In the genomic region with DNA sequence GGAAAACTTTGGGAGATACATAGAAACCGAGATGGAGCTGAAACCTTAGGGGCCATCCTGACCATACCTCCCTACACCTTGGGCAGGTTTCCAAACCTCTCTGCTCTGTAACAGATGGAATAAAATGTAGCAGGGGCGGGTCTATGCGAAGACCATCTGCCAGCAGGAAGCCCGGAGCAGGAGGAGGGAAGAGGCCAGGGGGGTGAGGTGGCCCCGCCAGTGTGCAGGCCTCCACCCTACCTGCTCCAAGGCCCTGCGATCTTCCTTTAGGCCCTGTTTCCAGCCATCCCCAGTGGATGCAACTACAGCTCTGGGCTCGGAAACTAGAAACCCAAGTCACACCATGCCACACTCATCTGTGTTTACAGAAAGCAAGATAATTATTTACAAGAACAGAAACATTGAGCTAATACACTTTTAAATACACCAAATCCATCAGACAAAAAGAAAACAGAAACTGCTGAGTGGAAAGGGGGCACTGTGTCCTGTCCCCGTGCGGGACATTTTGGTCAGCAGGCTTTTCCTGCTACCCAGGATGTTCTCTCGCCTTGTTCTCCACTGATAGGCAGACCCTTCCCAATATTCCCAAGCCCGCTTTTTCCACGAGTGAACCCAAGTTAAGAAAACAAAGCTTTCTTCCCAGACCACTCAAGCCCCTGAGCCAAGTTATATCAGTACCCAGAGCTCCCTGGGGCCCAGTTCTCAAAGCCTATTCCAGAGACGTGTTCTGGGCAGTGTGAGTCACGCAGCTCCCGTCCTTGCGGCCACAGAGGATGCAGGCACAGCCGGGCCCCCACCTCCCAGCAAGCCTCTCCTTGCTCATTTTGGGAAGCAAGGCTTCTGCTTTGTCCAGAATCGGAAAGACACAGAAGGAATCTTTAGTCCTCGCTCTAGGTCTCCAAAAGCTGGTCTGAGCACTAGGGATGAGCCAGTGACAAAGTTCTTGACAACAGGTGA, we compare ENCODE assay signal across 1 cellular context.
TF ChIP-seq lines count a peak whose summit lies in the region.

No MANE protein-coding gene starts in this region.

TF ChIP-seq in K562, 482 proteins besides CTCF, POLR2A, EP300 and RAD21:
- TF ChIP-seq XRCC4 (IDR thresholded peaks at IDR 0.05; ENCODE audit: extremely low read depth, insufficient read depth, insufficient read length) (no peak), MBD2 (IDR thresholded peaks at IDR 0.05; ENCODE audit: borderline replicate concordance, low read depth) (no peak), RFX1 (IDR thresholded peaks at IDR 0.05) (no peak), RBM39 (optimal IDR thresholded peaks at IDR 0.05; ENCODE audit: low read depth, low read length) (no peak), FOSL1 (tag; conservative IDR thresholded peaks at IDR 0.05) (no peak), FUS (optimal IDR thresholded peaks at IDR 0.05; ENCODE audit: low read depth, low read length) (no peak), MEF2A (IDR thresholded peaks at IDR 0.05; ENCODE audit: control insufficient read depth, low read depth, low read length) (no peak), ARHGAP35 (IDR thresholded peaks at IDR 0.05; ENCODE audit: partially characterized antibody) (no peak), SNIP1 (IDR thresholded peaks at IDR 0.05; ENCODE audit: low read depth) (no peak), PRMT5 (CRISPR knock-in tag; IDR thresholded peaks at IDR 0.05) (no peak), U2AF1 (optimal IDR thresholded peaks at IDR 0.05; ENCODE audit: low read depth, low read length) (no peak), ZBTB7A (IDR thresholded peaks at IDR 0.05; ENCODE audit: borderline replicate concordance, control insufficient read depth, low read depth, low read length) (no peak), ZFP1 (CRISPR knock-in tag; IDR thresholded peaks at IDR 0.05) (no peak), ZNF175 (CRISPR knock-in tag; IDR thresholded peaks at IDR 0.05; ENCODE audit: low read depth) (no peak), JUND (IDR thresholded peaks at IDR 0.05; ENCODE audit: borderline replicate concordance, low read depth, low read length) (no peak), JUND (tag; IDR thresholded peaks at IDR 0.05; ENCODE audit: borderline replicate concordance, low read depth, low read length) (no peak), ZNF699 (CRISPR knock-in tag; IDR thresholded peaks at IDR 0.05; ENCODE audit: insufficient replicate concordance) (no peak), ZNF324 (CRISPR knock-in tag; IDR thresholded peaks at IDR 0.05) (no peak)
- TF ChIP-seq, protein P1, sequence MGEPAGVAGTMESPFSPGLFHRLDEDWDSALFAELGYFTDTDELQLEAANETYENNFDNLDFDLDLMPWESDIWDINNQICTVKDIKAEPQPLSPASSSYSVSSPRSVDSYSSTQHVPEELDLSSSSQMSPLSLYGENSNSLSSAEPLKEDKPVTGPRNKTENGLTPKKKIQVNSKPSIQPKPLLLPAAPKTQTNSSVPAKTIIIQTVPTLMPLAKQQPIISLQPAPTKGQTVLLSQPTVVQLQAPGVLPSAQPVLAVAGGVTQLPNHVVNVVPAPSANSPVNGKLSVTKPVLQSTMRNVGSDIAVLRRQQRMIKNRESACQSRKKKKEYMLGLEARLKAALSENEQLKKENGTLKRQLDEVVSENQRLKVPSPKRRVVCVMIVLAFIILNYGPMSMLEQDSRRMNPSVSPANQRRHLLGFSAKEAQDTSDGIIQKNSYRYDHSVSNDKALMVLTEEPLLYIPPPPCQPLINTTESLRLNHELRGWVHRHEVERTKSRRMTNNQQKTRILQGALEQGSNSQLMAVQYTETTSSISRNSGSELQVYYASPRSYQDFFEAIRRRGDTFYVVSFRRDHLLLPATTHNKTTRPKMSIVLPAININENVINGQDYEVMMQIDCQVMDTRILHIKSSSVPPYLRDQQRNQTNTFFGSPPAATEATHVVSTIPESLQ (CRISPR knock-in tag; IDR thresholded peaks at IDR 0.05): no peak
- TF ChIP-seq, protein P2, sequence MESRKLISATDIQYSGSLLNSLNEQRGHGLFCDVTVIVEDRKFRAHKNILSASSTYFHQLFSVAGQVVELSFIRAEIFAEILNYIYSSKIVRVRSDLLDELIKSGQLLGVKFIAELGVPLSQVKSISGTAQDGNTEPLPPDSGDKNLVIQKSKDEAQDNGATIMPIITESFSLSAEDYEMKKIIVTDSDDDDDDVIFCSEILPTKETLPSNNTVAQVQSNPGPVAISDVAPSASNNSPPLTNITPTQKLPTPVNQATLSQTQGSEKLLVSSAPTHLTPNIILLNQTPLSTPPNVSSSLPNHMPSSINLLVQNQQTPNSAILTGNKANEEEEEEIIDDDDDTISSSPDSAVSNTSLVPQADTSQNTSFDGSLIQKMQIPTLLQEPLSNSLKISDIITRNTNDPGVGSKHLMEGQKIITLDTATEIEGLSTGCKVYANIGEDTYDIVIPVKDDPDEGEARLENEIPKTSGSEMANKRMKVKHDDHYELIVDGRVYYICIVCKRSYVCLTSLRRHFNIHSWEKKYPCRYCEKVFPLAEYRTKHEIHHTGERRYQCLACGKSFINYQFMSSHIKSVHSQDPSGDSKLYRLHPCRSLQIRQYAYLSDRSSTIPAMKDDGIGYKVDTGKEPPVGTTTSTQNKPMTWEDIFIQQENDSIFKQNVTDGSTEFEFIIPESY (CRISPR knock-in tag; IDR thresholded peaks at IDR 0.05): no peak
